ENCODE assay signal across 8 cellular contexts in the genomic region with DNA sequence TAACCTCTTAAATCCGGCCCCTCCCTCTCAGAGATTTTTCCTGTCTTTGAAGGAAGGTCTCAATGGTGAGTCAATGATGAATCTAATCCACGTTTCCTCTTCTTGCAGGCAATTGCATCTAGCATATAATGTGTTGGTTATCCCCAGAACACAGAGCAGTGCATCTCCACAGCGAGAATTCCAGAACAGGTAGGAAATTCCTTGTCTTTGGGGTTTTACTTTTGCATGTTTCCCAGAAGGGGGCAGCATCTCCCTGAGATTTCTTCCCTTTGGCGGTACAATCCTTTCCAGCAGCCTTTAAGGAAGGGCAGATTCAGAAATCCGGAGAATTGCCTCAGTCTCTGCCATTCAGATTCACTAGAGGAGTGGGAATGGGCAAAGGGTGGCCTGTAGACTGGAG.
DNase-seq lines count a peak whose midpoint lies in the region; ATAC-seq, FAIRE-seq and TF ChIP-seq lines count a peak whose summit lies in the region.

No MANE protein-coding gene starts in this region.

- H3K36me3 Mint-ChIP-seq in neural progenitor cell: no peaks in the 10 kb centered on the region
- no peaks in the 10 kb centered on the region for H3K36me3 Mint-ChIP-seq in activated T-helper 1 cell treated with anti-CD3 and anti-CD28 coated beads, Interleukin-12 subunit alpha, Interleukin-12 subunit beta, Interleukin-2, Interleukin-4 antibody, amounts not matched to agents 30 ng/mL and 10 ng/mL and 1 ng/mL, durations not matched to agents 14 hours and 24 hours and 36 hours (ENCODE audit: low read depth)

- no peak overlapping the region for H3K4me3 Mint-ChIP-seq in neural progenitor cell
- no peak overlapping the region for H3K4me3 Mint-ChIP-seq in activated T-helper 1 cell treated with anti-CD3 and anti-CD28 coated beads, Interleukin-12 subunit alpha, Interleukin-12 subunit beta, Interleukin-2, Interleukin-4 antibody, amounts not matched to agents 30 ng/mL and 10 ng/mL and 1 ng/mL, durations not matched to agents 14 hours and 24 hours and 36 hours

- H3K36me3 ChIP-seq in right atrium auricular region (no peaks in the 10 kb centered on the region), OCI-LY1 (ENCODE audit: insufficient read depth, low read length) (no peaks in the 10 kb centered on the region), neural progenitor cell (no peaks in the 10 kb centered on the region)

- H4K20me1 ChIP-seq in OCI-LY1 (ENCODE audit: insufficient read depth, low read length) (no peaks in the 10 kb centered on the region), neural progenitor cell (ENCODE audit: low read depth) (no peaks in the 10 kb centered on the region)

- H3K9me3 ChIP-seq in right atrium auricular region (no peaks in the 10 kb centered on the region), OCI-LY1 (ENCODE audit: low read length) (no peaks in the 10 kb centered on the region), neural progenitor cell (ENCODE audit: low read depth) (no peaks in the 10 kb centered on the region)

- intact Hi-C loops in Right ventricle myocardium superior (cut with DNase I): loop anchor here (2.0 kb wide), 1 partner anchor 271 kb away; no protein-coding TSS in a partner anchor
- intact Hi-C loops in activated T-helper 1 cell treated with anti-CD3 and anti-CD28 coated beads, Interleukin-12 subunit alpha, Interleukin-12 subunit beta, Interleukin-2, Interleukin-4 antibody, amounts not matched to agents 30 ng/mL and 10 ng/mL and 1 ng/mL, durations not matched to agents 14 hours and 24 hours and 36 hours (cut with micrococcal nuclease): no loop called here

- H3K4me1 ChIP-seq in right atrium auricular region (peaks cover 0 to 16% of the 10 kb centered on the region in 2 donors), OCI-LY1 (ENCODE audit: insufficient read depth, low read length, severe bottlenecking) (no peaks in the 10 kb centered on the region), neural progenitor cell (no peaks in the 10 kb centered on the region)

- no peaks in the 10 kb centered on the region for H3K9me3 Mint-ChIP-seq in neural progenitor cell
- H3K9me3 Mint-ChIP-seq in activated T-helper 1 cell treated with anti-CD3 and anti-CD28 coated beads, Interleukin-12 subunit alpha, Interleukin-12 subunit beta, Interleukin-2, Interleukin-4 antibody, amounts not matched to agents 30 ng/mL and 10 ng/mL and 1 ng/mL, durations not matched to agents 14 hours and 24 hours and 36 hours: no peaks in the 10 kb centered on the region

- H3K4me2 ChIP-seq in OCI-LY1 (ENCODE audit: low read length): no peak overlapping the region
- no peak overlapping the region for H3K4me2 ChIP-seq in neural progenitor cell

- peak overlapping the region in 1 of 2 donors; percentile 41 for H3K27ac ChIP-seq in right atrium auricular region
- H3K27ac ChIP-seq in OCI-LY1 (ENCODE audit: low read depth, low read length, poor library complexity, severe bottlenecking): no peak overlapping the region
- no peak overlapping the region for H3K27ac ChIP-seq in neural progenitor cell

- no peak for DNase-seq in Right ventricle myocardium superior
- DNase-seq in right atrium auricular region (ENCODE audit: low spot score): no peak
- DNase-seq in neural progenitor cell (ENCODE audit: low spot score): peak; percentile 72
- no peak for DNase-seq in GM12891 (ENCODE audit: insufficient read length, low spot score)
- DNase-seq in activated T-helper 1 cell treated with anti-CD3 and anti-CD28 coated beads, Interleukin-12 subunit alpha, Interleukin-12 subunit beta, Interleukin-2, Interleukin-4 antibody, amounts not matched to agents 30 ng/mL and 10 ng/mL and 1 ng/mL, durations not matched to agents 14 hours and 24 hours and 36 hours (ENCODE audit: low spot score): no peak

- no peak for FAIRE-seq in GM12891 (lab: Jason Lieb, UNC)

- H3K27me3 Mint-ChIP-seq in neural progenitor cell (ENCODE audit: insufficient read depth, low read depth): peaks cover 3% of the 10 kb centered on the region
- H3K27me3 Mint-ChIP-seq in activated T-helper 1 cell treated with anti-CD3 and anti-CD28 coated beads, Interleukin-12 subunit alpha, Interleukin-12 subunit beta, Interleukin-2, Interleukin-4 antibody, amounts not matched to agents 30 ng/mL and 10 ng/mL and 1 ng/mL, durations not matched to agents 14 hours and 24 hours and 36 hours (ENCODE audit: insufficient read depth): peaks cover 8% of the 10 kb centered on the region

- H3K4me1 Mint-ChIP-seq in neural progenitor cell: peaks cover 20% of the 10 kb centered on the region
- H3K4me1 Mint-ChIP-seq in activated T-helper 1 cell treated with anti-CD3 and anti-CD28 coated beads, Interleukin-12 subunit alpha, Interleukin-12 subunit beta, Interleukin-2, Interleukin-4 antibody, amounts not matched to agents 30 ng/mL and 10 ng/mL and 1 ng/mL, durations not matched to agents 14 hours and 24 hours and 36 hours (ENCODE audit: low read depth): no peaks in the 10 kb centered on the region

- H3K27me3 ChIP-seq in right atrium auricular region (no peaks in the 10 kb centered on the region), OCI-LY1 (ENCODE audit: insufficient read depth, low read length) (no peaks in the 10 kb centered on the region), neural progenitor cell (no peaks in the 10 kb centered on the region)

- H3K9ac ChIP-seq in OCI-LY1 (ENCODE audit: low read length) (no peak overlapping the region), neural progenitor cell (no peak overlapping the region)

- H3K4me3 ChIP-seq in right atrium auricular region (no peak overlapping the region), OCI-LY1 (ENCODE audit: low read depth, low read length, poor library complexity, severe bottlenecking) (no peak overlapping the region), neural progenitor cell (no peak overlapping the region)

- peak in 1 of 2 donors; percentile 67 for TF ChIP-seq CTCF in right atrium auricular region (IDR thresholded peaks at IDR 0.05)
- TF ChIP-seq CTCF in OCI-LY1 (IDR thresholded peaks at IDR 0.05; ENCODE audit: low read length): peak; percentile 53; the same call in 1 of the 2 replicates
- peak; percentile 87 for TF ChIP-seq CTCF in neural progenitor cell (IDR thresholded peaks at IDR 0.05)

- TF ChIP-seq POLR2A in GM12891 (IDR thresholded peaks at IDR 0.05; ENCODE audit: low read depth, low read length): no peak

- H3F3A ChIP-seq in OCI-LY1 (ENCODE audit: insufficient read depth, low read length): no peaks in the 10 kb centered on the region
- H3F3A ChIP-seq in neural progenitor cell (ENCODE audit: low read depth): no peaks in the 10 kb centered on the region

- H2AFZ ChIP-seq in OCI-LY1 (ENCODE audit: low read length) (no peak overlapping the region), neural progenitor cell (replicated peaks) (peak overlapping the region; percentile 53)

- H3K79me2 ChIP-seq in OCI-LY1 (ENCODE audit: insufficient read depth, low read length) (no peaks in the 10 kb centered on the region), neural progenitor cell (ENCODE audit: low read depth) (no peaks in the 10 kb centered on the region)

- no peaks in the 10 kb centered on the region for H3K9me2 ChIP-seq in OCI-LY1 (ENCODE audit: low read depth, low read length)

- H3K27ac Mint-ChIP-seq in neural progenitor cell: no peak overlapping the region
- H3K27ac Mint-ChIP-seq in activated T-helper 1 cell treated with anti-CD3 and anti-CD28 coated beads, Interleukin-12 subunit alpha, Interleukin-12 subunit beta, Interleukin-2, Interleukin-4 antibody, amounts not matched to agents 30 ng/mL and 10 ng/mL and 1 ng/mL, durations not matched to agents 14 hours and 24 hours and 36 hours: no peak overlapping the region

- ATAC-seq in Right ventricle myocardium superior (ENCODE audit: poor library complexity) (peak; percentile 46), esophagus mucosa (peak; percentile 42), GM19324 (IDR thresholded peaks at IDR 0.05; ENCODE audit: low FRiP score, unreplicated experiment) (no peak)

TF ChIP-seq in GM12891, 5 proteins besides CTCF, POLR2A, EP300 and RAD21:
- TF ChIP-seq SPI1 (IDR thresholded peaks at IDR 0.05; ENCODE audit: low read depth, low read length): no peak
TF ChIP-seq in GM12891: peak in this region for 0.
